9 cellular contexts compared by ENCODE assay signal in the genomic region with DNA sequence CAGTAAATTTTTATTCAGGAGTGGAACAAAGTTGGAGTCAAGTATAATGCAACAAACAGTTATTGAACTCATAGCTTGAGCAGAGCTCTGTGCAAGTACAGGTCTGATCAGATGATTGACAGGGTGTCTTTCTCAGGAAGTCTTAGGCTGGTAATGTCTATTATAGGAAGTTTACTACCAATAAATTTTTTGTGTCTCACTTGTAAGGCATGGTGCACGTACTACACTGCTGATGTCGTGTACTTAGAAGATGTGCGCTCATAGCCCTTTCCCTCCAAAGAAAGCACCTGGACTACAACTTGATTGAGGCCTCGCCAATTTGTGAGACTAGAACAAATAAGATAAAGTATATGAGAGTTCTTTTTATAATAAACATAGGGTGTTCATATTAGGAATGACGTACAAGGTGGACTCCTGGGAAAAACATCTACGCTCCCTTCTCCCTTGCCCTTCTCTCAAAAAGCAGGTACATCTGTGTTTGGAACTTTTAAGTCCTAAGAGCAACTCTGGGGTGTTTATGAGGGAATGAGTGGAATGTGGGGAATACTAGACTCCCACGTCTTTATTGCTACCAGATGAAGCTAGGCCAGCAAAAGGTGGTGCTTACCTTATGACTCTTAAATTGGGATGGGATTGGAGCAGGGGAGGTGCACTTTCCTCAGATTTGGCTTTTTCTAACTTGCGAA. TPM values are rescaled to one million over a fixed set of nuclear protein-coding genes. Genes with fewer than 3 reads are reported as not detected.
DNase-seq lines count a peak whose midpoint lies in the region; ATAC-seq, FAIRE-seq and TF ChIP-seq lines count a peak whose summit lies in the region.
"Had no signal": no experiment of that assay in that cellular context is flagged by ENCODE, and none has a peak within 500 bp of the region (broad histone marks: within the 10 kb centered on the region; RNA-seq: fewer than 3 reads in every experiment).

No MANE protein-coding gene starts in this region.

- H2BK15ac ChIP-seq in H1 (ENCODE audit: low read length) = no peak overlapping the region

- H2BK120ac ChIP-seq in H1 (replicated peaks; ENCODE audit: low read depth, low read length) = no peak overlapping the region

- H3K79me2 ChIP-seq in H1 (ENCODE audit: control insufficient read depth in 1 of 2, insufficient read depth in 2 of 2, low read length in 2 of 2) = peaks cover 10 to 55% of the 10 kb centered on the region in 2 experiments
- peaks cover 60% of the 10 kb centered on the region for H3K79me2 ChIP-seq in neural progenitor cell (ENCODE audit: low read depth)

- H3K27me3 Mint-ChIP-seq in CD8-positive, alpha-beta memory T cell = no peaks in the 10 kb centered on the region
- H3K27me3 Mint-ChIP-seq in neural progenitor cell (ENCODE audit: insufficient read depth, low read depth) = peaks cover 4% of the 10 kb centered on the region

- no peak for FAIRE-seq in H1 (lab: Jason Lieb, UNC)

- H3K36me3 Mint-ChIP-seq in CD8-positive, alpha-beta memory T cell = peaks cover 13 to 68% (median 22%) of the 10 kb centered on the region in 3 donors
- H3K36me3 Mint-ChIP-seq in neural progenitor cell = peaks cover 14% of the 10 kb centered on the region

- no peak overlapping the region for H4K91ac ChIP-seq in H1 (replicated peaks; ENCODE audit: insufficient read length, low read length)

- peaks cover 3% of the 10 kb centered on the region; the same call in 1 of the 2 replicates for H3K23me2 ChIP-seq in H1 (ENCODE audit: low read depth, low read length)

- H3F3A ChIP-seq in neural progenitor cell (ENCODE audit: low read depth) = peaks cover 16% of the 10 kb centered on the region

- H3K56ac ChIP-seq in H1 (replicated peaks; ENCODE audit: insufficient read length, low read depth, low read length) = no peak overlapping the region

- peaks cover 8% of the 10 kb centered on the region for H3K36me3 ChIP-seq in CD8-positive, alpha-beta memory T cell (ENCODE audit: insufficient read depth, low read length)
- H3K36me3 ChIP-seq in NT2/D1 (ENCODE audit: insufficient read depth, insufficient read length, low read length) (peaks cover 63% of the 10 kb centered on the region), H1 (ENCODE audit: control insufficient read depth in 2 of 4, insufficient read depth in 4 of 4, low read length in 3 of 4) (peaks cover 4 to 36% (median 20%) of the 10 kb centered on the region in 4 experiments; a peak in 7 of 8 replicates), neural progenitor cell (peaks cover 7% of the 10 kb centered on the region)

- no peaks in the 10 kb centered on the region for H3K9me3 ChIP-seq in CD8-positive, alpha-beta memory T cell (ENCODE audit: low read length)
- H3K9me3 ChIP-seq in NT2/D1 (ENCODE audit: insufficient read depth, low read length) = no peaks in the 10 kb centered on the region
- no peaks in the 10 kb centered on the region for H3K9me3 ChIP-seq in H1 (ENCODE audit: insufficient read depth in 2 of 2, low read depth in 1 of 2, low read length in 1 of 2)
- no peaks in the 10 kb centered on the region for H3K9me3 ChIP-seq in neural progenitor cell (ENCODE audit: low read depth)

- POLR2A ChIA-PET in CD8-positive, alpha-beta memory T cell (lab: Charles Lee) = no interaction called here
- POLR2A ChIA-PET in H1 (lab: Charles Lee; ENCODE audit: partially characterized antibody) = interaction anchor here (0.7 to 3.6 kb wide), 4 partner anchors 9 to 20 kb away, joined by 5 to 28 read pairs (median 12); no protein-coding TSS in a partner anchor

- H3K9me3 Mint-ChIP-seq in CD8-positive, alpha-beta memory T cell = no peaks in the 10 kb centered on the region
- H3K9me3 Mint-ChIP-seq in neural progenitor cell = no peaks in the 10 kb centered on the region

- H3K4me1 Mint-ChIP-seq in CD8-positive, alpha-beta memory T cell = peaks cover 49 to 72% (median 68%) of the 10 kb centered on the region in 3 donors
- peaks cover 25% of the 10 kb centered on the region for H3K4me1 Mint-ChIP-seq in neural progenitor cell

- H3K4me2 ChIP-seq in H1 (ENCODE audit: insufficient read depth in 1 of 2, low read depth in 2 of 2, low read length in 2 of 2) (peak overlapping the region; percentile 65 to 82), neural progenitor cell (peak overlapping the region; percentile 76)

- peak overlapping the region; percentile 37 for H3K4me3 ChIP-seq in CD8-positive, alpha-beta memory T cell (ENCODE audit: low read length)
- H3K4me3 ChIP-seq in NT2/D1 (ENCODE audit: insufficient read length, low read depth) (peak overlapping the region; percentile 84), H1 (ENCODE audit: extremely low read depth in 1 of 4, insufficient read depth in 2 of 4, low read depth in 3 of 4, low read length in 4 of 4) (peak overlapping the region; percentile 73 to 97 (median 78); a peak in 6 of 8 replicates), neural progenitor cell (peak overlapping the region; percentile 67)

- peak overlapping the region; percentile 95 to 99 (median 97) for H3K4me3 Mint-ChIP-seq in CD8-positive, alpha-beta memory T cell
- peak overlapping the region; percentile 100 for H3K4me3 Mint-ChIP-seq in neural progenitor cell

- H2BK12ac ChIP-seq in H1 (ENCODE audit: low read depth, low read length) = no peak overlapping the region; the same call in 1 of the 2 replicates

- 80% methylated on average over 8 of the region's 8 CpGs; no CpG with 5 or more reads in 1 of the 2 experiments for WGBS in H1 (ENCODE audit: extremely low coverage in 1 of 2, insufficient coverage in 1 of 2, insufficient read length in 1 of 2, insufficient replicate concordance in 2 of 2, low coverage in 1 of 2, low lambda C conversion rate in 2 of 2, missing lambda C conversion rate in 1 of 2), 2 experiments

- no peak overlapping the region for H2AFZ ChIP-seq in H1 (ENCODE audit: low read length)
- H2AFZ ChIP-seq in neural progenitor cell (replicated peaks) = no peak overlapping the region

- CTCF ChIA-PET in CD8-positive, alpha-beta memory T cell (lab: Charles Lee) = interaction anchor here (1.0 kb wide), 1 partner anchor 10 kb away, joined by 4 read pairs; no protein-coding TSS in a partner anchor
- CTCF ChIA-PET in H1 (lab: Charles Lee; ENCODE audit: partially characterized antibody) = interaction anchor here (1.0 to 2.6 kb wide), 4 partner anchors 8 to 175 kb away, joined by 3 to 12 read pairs (median 6); no protein-coding TSS in a partner anchor

- peaks cover 27% of the 10 kb centered on the region for H3K4me1 ChIP-seq in CD8-positive, alpha-beta memory T cell (ENCODE audit: insufficient read depth, low read length)
- no peaks in the 10 kb centered on the region for H3K4me1 ChIP-seq in NT2/D1 (ENCODE audit: insufficient read depth, insufficient read length)
- H3K4me1 ChIP-seq in H1 (replicated peaks in 1 of 4; ENCODE audit: control insufficient read depth in 3 of 4, insufficient read depth in 4 of 4, low read length in 3 of 4) = peaks cover 0 to 4% (median 1%) of the 10 kb centered on the region in 4 experiments; a peak in 2 of 7 replicates
- H3K4me1 ChIP-seq in neural progenitor cell = peaks cover 11% of the 10 kb centered on the region

- 0 out of 2 replicates have a peak, but pooled peaks cover 5% of the 10 kb centered on the region for H3K79me1 ChIP-seq in H1 (ENCODE audit: low read depth, low read length)

- no peak for TF ChIP-seq RAD21 in H1 (IDR thresholded peaks at IDR 0.05 in 1 of 2, conservative IDR thresholded peaks at IDR 0.05 in 1 of 2; ENCODE audit: low read depth in 2 of 2, low read length in 2 of 2)

- no peak for ATAC-seq in HG02970 (IDR thresholded peaks at IDR 0.05; ENCODE audit: low FRiP score, unreplicated experiment)
- no peak for ATAC-seq in HG03039 (IDR thresholded peaks at IDR 0.05; ENCODE audit: unreplicated experiment)
- no peak for ATAC-seq in HG03025 (IDR thresholded peaks at IDR 0.05; ENCODE audit: low FRiP score, unreplicated experiment)

- peaks cover 3% of the 10 kb centered on the region in 2 experiments for H4K20me1 ChIP-seq in H1 (replicated peaks in 1 of 2; ENCODE audit: control insufficient read depth in 1 of 2, insufficient read depth in 2 of 2, low read length in 2 of 2)
- peaks cover 4% of the 10 kb centered on the region for H4K20me1 ChIP-seq in neural progenitor cell (ENCODE audit: low read depth)

- TF ChIP-seq CTCF in H1 (IDR thresholded peaks at IDR 0.05; ENCODE audit: control extremely low read depth in 1 of 3, insufficient read depth in 1 of 3, low read depth in 1 of 3, low read length in 3 of 3) (no peak), neural progenitor cell (IDR thresholded peaks at IDR 0.05) (no peak)

- no peak overlapping the region for H3K18ac ChIP-seq in H1 (ENCODE audit: extremely low read depth, low read length)

- no peak for TF ChIP-seq POLR2A in H1 (IDR thresholded peaks at IDR 0.05; ENCODE audit: control extremely low read depth in 1 of 2, low read depth in 2 of 2, low read length in 2 of 2)

- no peak for DNase-seq in CD8-positive, alpha-beta memory T cell
- DNase-seq in NT2/D1 (ENCODE audit: low read depth, low spot score) (no peak), H1 (ENCODE audit: low read depth in 1 of 2, low spot score in 2 of 2) (no peak), neural progenitor cell (ENCODE audit: low spot score) (no peak), AML-193 (lab: John Stamatoyannopoulos, UW) (no peak)
- DNase-seq: NCI-H446 had no signal

- H3K23ac ChIP-seq in H1 (ENCODE audit: insufficient read length) = no peak overlapping the region

- no peaks in the 10 kb centered on the region for H3K27me3 ChIP-seq in CD8-positive, alpha-beta memory T cell (ENCODE audit: insufficient read depth, low read length, poor library complexity, severe bottlenecking)
- no peaks in the 10 kb centered on the region for H3K27me3 ChIP-seq in NT2/D1 (ENCODE audit: insufficient read depth, insufficient read length)
- H3K27me3 ChIP-seq in H1 (replicated peaks in 1 of 4; ENCODE audit: control insufficient read depth in 3 of 4, extremely low read depth in 1 of 4, insufficient read depth in 3 of 4, low read length in 3 of 4) = no peaks in the 10 kb centered on the region
- no peaks in the 10 kb centered on the region for H3K27me3 ChIP-seq in neural progenitor cell

- peak overlapping the region; percentile 45 for H3K27ac ChIP-seq in CD8-positive, alpha-beta memory T cell (ENCODE audit: low read depth, low read length)
- H3K27ac ChIP-seq in H1 (ENCODE audit: low read depth, low read length) (no peak overlapping the region), neural progenitor cell (no peak overlapping the region)

- no peak overlapping the region for H3K4ac ChIP-seq in H1 (replicated peaks; ENCODE audit: insufficient read length, low read depth, low read length)

- no peak overlapping the region for H4K8ac ChIP-seq in H1 (ENCODE audit: extremely low read depth, insufficient read depth, low read length)

- no peak overlapping the region for H4K5ac ChIP-seq in H1 (ENCODE audit: insufficient read length, low read depth, low read length)

- peak overlapping the region in 7 of 8 donors; percentile 86 to 98 (median 90) for H3K27ac Mint-ChIP-seq in CD8-positive, alpha-beta memory T cell
- no peak overlapping the region for H3K27ac Mint-ChIP-seq in neural progenitor cell

- no peak overlapping the region for H2BK5ac ChIP-seq in H1 (ENCODE audit: low read depth, low read length)

- no peak for TF ChIP-seq EP300 in H1 (IDR thresholded peaks at IDR 0.05; ENCODE audit: borderline replicate concordance in 1 of 2, low read depth in 2 of 2, low read length in 2 of 2)

- no peak overlapping the region for H2AK5ac ChIP-seq in H1 (ENCODE audit: low read depth, low read length)

- H3K9ac ChIP-seq in NT2/D1 (ENCODE audit: insufficient read length, low read depth) (peak overlapping the region; percentile 63), H1 (replicated peaks in 1 of 4; ENCODE audit: extremely low read depth in 1 of 4, low read depth in 3 of 4, low read length in 3 of 4) (peak overlapping the region in 2 of 4 experiments; percentile 31 to 63; a peak in 3 of 7 replicates), neural progenitor cell (no peak overlapping the region)

- H2BK20ac ChIP-seq in H1 (ENCODE audit: low read length) = no peak overlapping the region

- no peak overlapping the region for H3K14ac ChIP-seq in H1 (ENCODE audit: insufficient read length)

RNA-seq across cellular contexts. Expression of a gene that starts 1.5 kb away (rescaled TPM):
- total RNA-seq in CD8-positive, alpha-beta memory T cell = 10 to 100 TPM; 31.0 to 31.9 TPM
- polyA plus RNA-seq in CD8-positive, alpha-beta memory T cell = 9.4 TPM
- total RNA-seq in H1 (2021; fragmentation: NEBNext Ultra II Directional; extraction: Animal tissue kit (Norgen Biotek cat#: 25700)) = 26.7 and 32.3 TPM in 2 replicates
- polyA plus RNA-seq in H1 (2011; rRNA removed) = 9.2 and 11.8 TPM in 2 replicates
- 14.2 TPM for polyA plus RNA-seq in H1 (2011; cell fraction: cytosol; rRNA removed)
- polyA plus RNA-seq in H1 (2011; cell fraction: nucleus; rRNA removed) = 5.7 TPM
- polyA plus RNA-seq in H1 (2012, experiment 1 of 2) = 19.9 to 27.6 TPM (median 21.4 TPM) in 4 replicates
- polyA plus RNA-seq in H1 (2012, experiment 2 of 2) = 7.8 TPM
- 16.5 TPM for polyA plus RNA-seq in H1 (2013, experiment 1 of 2)
- 18.5 TPM for polyA plus RNA-seq in H1 (2013, experiment 2 of 2)
- polyA minus RNA-seq in H1 (2011; rRNA and poly(A)+ RNA removed) = 8.8 and 10.9 TPM in 2 replicates
- 13.8 TPM for polyA minus RNA-seq in H1 (2011; cell fraction: cytosol; rRNA and poly(A)+ RNA removed)
- 23.2 TPM for polyA minus RNA-seq in H1 (2011; cell fraction: nucleus; rRNA and poly(A)+ RNA removed)
- 16.9 and 29.3 TPM in 2 replicates for total RNA-seq in neural progenitor cell (ENCODE audit: low replicate concordance)

RNA-seq across cellular contexts. Expression of a gene that starts 1.6 kb away (rescaled TPM):
- total RNA-seq in CD8-positive, alpha-beta memory T cell = 10 to 100 TPM; 25.6 to 27.1 TPM
- polyA plus RNA-seq in CD8-positive, alpha-beta memory T cell = 7.5 TPM
- 31.1 and 32.9 TPM in 2 replicates for total RNA-seq in H1 (2021; fragmentation: NEBNext Ultra II Directional; extraction: Animal tissue kit (Norgen Biotek cat#: 25700))
- 0.78 and 1.1 TPM in 2 replicates for polyA plus RNA-seq in H1 (2011; rRNA removed)
- 7.6 TPM for polyA plus RNA-seq in H1 (2011; cell fraction: cytosol; rRNA removed)
- 1.7 TPM for polyA plus RNA-seq in H1 (2011; cell fraction: nucleus; rRNA removed)
- polyA plus RNA-seq in H1 (2012, experiment 1 of 2) = 24.4 to 52.6 TPM (median 24.9 TPM) in 4 replicates
- polyA plus RNA-seq in H1 (2012, experiment 2 of 2) = 2.5 TPM
- 66.8 TPM for polyA plus RNA-seq in H1 (2013, experiment 1 of 2)
- 62.3 TPM for polyA plus RNA-seq in H1 (2013, experiment 2 of 2)
- 1.0 and 1.6 TPM in 2 replicates for polyA minus RNA-seq in H1 (2011; rRNA and poly(A)+ RNA removed)
- polyA minus RNA-seq in H1 (2011; cell fraction: cytosol; rRNA and poly(A)+ RNA removed) = 6.8 TPM
- 8.6 TPM for polyA minus RNA-seq in H1 (2011; cell fraction: nucleus; rRNA and poly(A)+ RNA removed)
- total RNA-seq in neural progenitor cell (ENCODE audit: low replicate concordance) = 14.8 and 29.1 TPM in 2 replicates
